1 cellular context compared by ENCODE assay signal in genomic region chr5:52043137-52043536, GRCh38.
TF ChIP-seq lines count a peak whose summit lies in the region.

No MANE protein-coding gene starts in this region.

TF ChIP-seq in H1, 55 proteins besides CTCF, POLR2A, EP300 and RAD21 (continued from another document):
- no peak for TF ChIP-seq CHD7 (IDR thresholded peaks at IDR 0.05; ENCODE audit: insufficient replicate concordance, low read length)
- TF ChIP-seq JUN (IDR thresholded peaks at IDR 0.05; ENCODE audit: low read depth, low read length), result no peak
- TF ChIP-seq TBP (IDR thresholded peaks at IDR 0.05; ENCODE audit: low read depth, low read length), result no peak
- no peak for TF ChIP-seq EZH2 (IDR thresholded peaks at IDR 0.05; ENCODE audit: low read depth, low read length, severe bottlenecking)
TF ChIP-seq in H1: peak in this region for 0.
